Comparison of ENCODE assay signal across 15 cellular contexts in the genomic region with DNA sequence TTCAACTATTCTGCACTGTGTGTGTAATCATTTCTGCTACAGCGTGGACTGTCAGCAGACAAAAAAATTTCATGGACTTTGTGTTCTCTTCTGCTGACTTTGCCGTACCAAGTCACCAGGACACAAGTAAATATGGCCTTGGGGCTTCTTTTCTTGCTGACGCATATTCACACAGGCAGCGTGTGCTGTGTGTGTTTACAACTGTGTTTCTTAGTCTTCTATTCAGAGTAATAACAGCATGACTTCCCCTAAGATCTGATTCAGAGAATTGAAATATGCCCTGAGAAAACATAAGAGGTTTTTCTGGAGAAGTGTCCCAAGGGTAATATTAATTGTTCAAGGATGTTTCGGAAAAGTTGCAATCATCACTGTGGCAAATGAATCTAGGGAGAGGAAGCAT. TPM values are rescaled to one million over a fixed set of nuclear protein-coding genes. Genes with fewer than 3 reads are reported as not detected.
DNase-seq lines count a peak whose midpoint lies in the region; ATAC-seq and TF ChIP-seq lines count a peak whose summit lies in the region.
"Had no signal": no experiment of that assay in that cellular context is flagged by ENCODE, and none has a peak within 500 bp of the region (broad histone marks: within the 10 kb centered on the region; RNA-seq: fewer than 3 reads in every experiment).

No MANE protein-coding gene starts in this region.

- peak overlapping the region; percentile 67 for H3K27ac Mint-ChIP-seq in glutamatergic neuron (ENCODE audit: unreplicated experiment)
- H3K27ac Mint-ChIP-seq: activated CD8-positive, alpha-beta T cell treated with anti-CD3 and anti-CD28 coated beads for 36 hours had no signal

- TF ChIP-seq CTCF in glutamatergic neuron (IDR thresholded peaks at IDR 0.05; ENCODE audit: partially characterized antibody, unreplicated experiment) = no peak

- no peaks in the 10 kb centered on the region for H3K27me3 ChIP-seq in adipocyte (replicated peaks; ENCODE audit: control insufficient read depth, insufficient read depth, low read length)
- H3K27me3 ChIP-seq in skeletal muscle tissue (ENCODE audit: control insufficient read depth in 3 of 3, insufficient read depth in 3 of 3, low read length in 3 of 3) = no peaks in the 10 kb centered on the region

- peaks cover 2% of the 10 kb centered on the region for H3K9me3 Mint-ChIP-seq in glutamatergic neuron (ENCODE audit: unreplicated experiment)
- H3K9me3 Mint-ChIP-seq: activated CD8-positive, alpha-beta T cell treated with anti-CD3 and anti-CD28 coated beads for 36 hours had no signal

- H3K9ac ChIP-seq in adipocyte (ENCODE audit: low read length) = peak overlapping the region; percentile 74
- H3K9ac ChIP-seq in skeletal muscle tissue (ENCODE audit: low read depth in 1 of 3, low read length in 3 of 3) = no peak overlapping the region

- DNase-seq in EL (peak; percentile 70), adipocyte (ENCODE audit: low read depth) (peak; percentile 55), glutamatergic neuron (no peak), Kasumi-1 (lab: John Stamatoyannopoulos, UW) (no peak)
- DNase-seq in stimulated activated CD4-positive, alpha-beta T cell treated with anti-CD3 and anti-CD28 coated beads, Interleukin-12 subunit alpha, Interleukin-12 subunit beta, amount 100 ng/mL, for 4 hours = no peak
- no peak for DNase-seq in stimulated activated CD4-positive, alpha-beta T cell treated with anti-CD3 and anti-CD28 coated beads, Interleukin-4, amount 100 ng/mL, for 1 hour
- DNase-seq: activated CD8-positive, alpha-beta T cell treated with anti-CD3 and anti-CD28 coated beads for 36 hours; activated effector memory CD4-positive, alpha-beta T cell treated with anti-CD3 and anti-CD28 coated beads, Interleukin-2, amount 50 U/mL, for 16 hours; caudate nucleus; islet precursor cell; NCI-H1105; NCI-H526 treated with DMSO at 0.1 percent for 48 hours had no signal

- peak overlapping the region; percentile 40 for H3K27ac ChIP-seq in skeletal muscle tissue (ENCODE audit: low read depth, low read length)

- H3K9me3 ChIP-seq in adipocyte (ENCODE audit: control insufficient read depth, low read length) = no peaks in the 10 kb centered on the region
- no peaks in the 10 kb centered on the region for H3K9me3 ChIP-seq in skeletal muscle tissue (ENCODE audit: control insufficient read depth in 3 of 3, low read length in 3 of 3)

- H3K4me1 ChIP-seq in adipocyte (ENCODE audit: control insufficient read depth, insufficient read depth, low read length) (peaks cover 30% of the 10 kb centered on the region), skeletal muscle tissue (ENCODE audit: control insufficient read depth in 3 of 3, insufficient read depth in 3 of 3, low read length in 3 of 3) (no peaks in the 10 kb centered on the region)

- H3K36me3 Mint-ChIP-seq in glutamatergic neuron (ENCODE audit: unreplicated experiment) = no peaks in the 10 kb centered on the region

- H3K27me3 Mint-ChIP-seq in glutamatergic neuron (ENCODE audit: unreplicated experiment) = no peaks in the 10 kb centered on the region

- peaks cover 22% of the 10 kb centered on the region for H3K4me1 Mint-ChIP-seq in glutamatergic neuron (ENCODE audit: low read depth, unreplicated experiment)

- peak overlapping the region; percentile 70 for H3K4me3 ChIP-seq in adipocyte (ENCODE audit: low read length)
- H3K4me3 ChIP-seq in skeletal muscle tissue (ENCODE audit: low read length in 3 of 3) = no peak overlapping the region

- no peak overlapping the region for H3K4me3 Mint-ChIP-seq in glutamatergic neuron (ENCODE audit: unreplicated experiment)
- H3K4me3 Mint-ChIP-seq: activated CD8-positive, alpha-beta T cell treated with anti-CD3 and anti-CD28 coated beads for 36 hours had no signal

- ATAC-seq in GM21360 (IDR thresholded peaks at IDR 0.05; ENCODE audit: unreplicated experiment) = no peak
- ATAC-seq: activated CD8-positive, alpha-beta T cell treated with anti-CD3 and anti-CD28 coated beads for 36 hours; Right ventricle myocardium inferior had no signal

- H3K36me3 ChIP-seq in adipocyte (ENCODE audit: control insufficient read depth, insufficient read depth, low read length, severe bottlenecking) (no peaks in the 10 kb centered on the region), skeletal muscle tissue (ENCODE audit: control insufficient read depth in 3 of 3, insufficient read depth in 3 of 3, low read length in 3 of 3) (no peaks in the 10 kb centered on the region)

RNA-seq across cellular contexts. Expression of a gene that starts 47.2 kb away (rescaled TPM):
- total RNA-seq in glutamatergic neuron (ENCODE audit: unreplicated experiment) (1.4 TPM), skeletal muscle tissue (0.52 TPM)
- total RNA-seq: activated CD8-positive, alpha-beta T cell treated with anti-CD3 and anti-CD28 coated beads for 36 hours had no signal

Comparison
In these comparisons a context has a peak if more than half of its experiments do, and no peak if none do; other contexts are left out.
1. DNase-seq: peak in EL (single experiment) and adipocyte (single experiment); none in glutamatergic neuron (single experiment), Kasumi-1 (0 of 2), stimulated activated CD4-positive, alpha-beta T cell treated with anti-CD3 and anti-CD28 coated beads, Interleukin-12 subunit alpha, Interleukin-12 subunit beta, amount 100 ng/mL, for 4 hours (single experiment) and stimulated activated CD4-positive, alpha-beta T cell treated with anti-CD3 and anti-CD28 coated beads, Interleukin-4, amount 100 ng/mL, for 1 hour (single experiment).